ENCODE assay signal across 2 cellular contexts in genomic region chr11:6469599-6469998, GRCh38.
TF ChIP-seq lines count a peak whose summit lies in the region.

No MANE protein-coding gene starts in this region.

TF ChIP-seq in IMR-90, 13 proteins besides CTCF, POLR2A, EP300 and RAD21:
- TF ChIP-seq RCOR1 (IDR thresholded peaks at IDR 0.05; ENCODE audit: insufficient replicate concordance, low read length) (no peak), BHLHE40 (IDR thresholded peaks at IDR 0.05; ENCODE audit: low read depth, low read length) (no peak), MAFK (IDR thresholded peaks at IDR 0.05; ENCODE audit: low read depth, low read length) (no peak)

TF ChIP-seq in K562, 482 proteins besides CTCF, POLR2A, EP300 and RAD21:
- 0 out of 2 replicates have a peak, but pooled peaks have one; percentile 5 for TF ChIP-seq PHF8 (IDR thresholded peaks at IDR 0.05; ENCODE audit: borderline replicate concordance, low read length)
- TF ChIP-seq ETV6 (IDR thresholded peaks at IDR 0.05; ENCODE audit: borderline replicate concordance in 1 of 2, low read depth in 2 of 2, low read length in 1 of 2): no peak
- no peak for TF ChIP-seq ETV6 (CRISPR knock-in tag; IDR thresholded peaks at IDR 0.05; ENCODE audit: borderline replicate concordance)
